In the genomic region with DNA sequence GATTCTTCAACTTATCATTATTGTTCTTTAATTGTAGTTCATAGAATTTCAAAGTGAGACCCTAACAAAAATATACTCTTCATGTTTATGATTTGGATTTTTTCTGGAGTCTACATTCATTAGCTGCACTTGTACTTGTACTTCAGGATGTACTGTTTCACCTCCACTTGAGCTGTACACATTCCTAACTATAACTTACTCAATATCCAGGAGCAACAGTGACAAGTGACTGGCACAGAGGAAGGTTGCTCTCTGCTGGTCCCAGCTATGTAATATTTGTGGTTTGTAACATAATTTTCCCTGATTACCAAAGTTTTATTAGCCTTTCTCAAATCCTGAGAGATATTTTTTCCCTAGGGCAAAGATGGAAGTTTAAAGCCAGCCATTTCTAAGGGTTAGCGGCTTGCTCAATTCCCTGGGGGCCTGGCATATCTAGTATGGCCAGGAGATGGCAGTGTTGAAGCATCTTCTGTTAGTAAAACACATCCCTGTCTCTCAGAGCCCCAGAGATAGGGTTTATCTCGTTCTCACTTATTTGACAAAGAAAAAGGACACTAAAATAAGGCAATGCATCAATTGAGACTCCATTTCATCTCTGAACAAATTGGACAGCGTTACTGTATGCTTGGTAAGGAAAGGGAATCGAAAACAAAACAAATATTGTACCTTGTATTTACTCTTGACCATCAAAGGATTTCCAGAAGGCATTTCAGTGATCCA, we compare ENCODE assay signal across 1 cellular context.
TF ChIP-seq lines count a peak whose summit lies in the region.

No MANE protein-coding gene starts in this region.

TF ChIP-seq in H1, 55 proteins besides CTCF, POLR2A, EP300 and RAD21:
- TF ChIP-seq YY1 (IDR thresholded peaks at IDR 0.05; ENCODE audit: low read depth, low read length), result peak; percentile 65; the same call in 1 of the 2 replicates
- TF ChIP-seq ATF2 (IDR thresholded peaks at IDR 0.05; ENCODE audit: low read length), result no peak
- no peak for TF ChIP-seq TAF7 (optimal IDR thresholded peaks at IDR 0.05; ENCODE audit: borderline replicate concordance, low read depth, low read length)
- peak; percentile 50; the same call in 1 of the 2 replicates for TF ChIP-seq CEBPB (IDR thresholded peaks at IDR 0.05; ENCODE audit: low read depth, low read length)
TF ChIP-seq in H1: peak in this region for 2.
